Comparison of ENCODE assay signal across 8 cellular contexts in genomic region chr2:202034249-202035088, GRCh38. TPM values are rescaled to one million over a fixed set of nuclear protein-coding genes. Genes with fewer than 3 reads are reported as not detected.
A peak's percentile ranks its signal among the peaks of the same experiment; 100 is the strongest.
DNase-seq lines count a peak whose midpoint lies in the region; ATAC-seq and TF ChIP-seq lines count a peak whose summit lies in the region.

No MANE protein-coding gene starts in this region.

- peak overlapping the region; percentile 92; the same call in 1 of the 2 replicates for H2AFZ ChIP-seq in Karpas-422 (ENCODE audit: low read length)

- no peaks in the 10 kb centered on the region for H3K9me2 ChIP-seq in Karpas-422 (replicated peaks; ENCODE audit: insufficient read depth, low read length)

- H3K9me3 Mint-ChIP-seq in activated CD8-positive, alpha-beta T cell treated with anti-CD3 and anti-CD28 coated beads, Interleukin-2, amount 10 ng/mL, durations not matched to agents 7 days and 5 days (ENCODE audit: insufficient read depth), result no peaks in the 10 kb centered on the region
- no peaks in the 10 kb centered on the region for H3K9me3 Mint-ChIP-seq in nephron

- H3K27me3 Mint-ChIP-seq in activated CD8-positive, alpha-beta T cell treated with anti-CD3 and anti-CD28 coated beads, Interleukin-2, amount 10 ng/mL, durations not matched to agents 7 days and 5 days (ENCODE audit: low read depth), result peaks cover 50% of the 10 kb centered on the region
- no peaks in the 10 kb centered on the region for H3K27me3 Mint-ChIP-seq in nephron (ENCODE audit: low read depth)

- H3K27ac ChIP-seq in Karpas-422 (ENCODE audit: low read length) (peak overlapping the region; percentile 77), esophagus muscularis mucosa (replicated peaks in 1 of 4) (peak overlapping the region; percentile 96 to 99 (median 98))

- peak; percentile 8 for ATAC-seq in GM21529 (IDR thresholded peaks at IDR 0.05; ENCODE audit: unreplicated experiment)
- peak; percentile 12 for ATAC-seq in activated CD8-positive, alpha-beta T cell treated with anti-CD3 and anti-CD28 coated beads, Interleukin-2, amount 10 ng/mL, durations not matched to agents 7 days and 5 days

- intact Hi-C loops in esophagus muscularis mucosa (cut with DNase I), result loop anchor here (5.0 to 10.0 kb wide), 4 partner anchors 123 to 240 kb away; no protein-coding TSS in a partner anchor

- POLR2A ChIA-PET in activated CD8-positive, alpha-beta T cell treated with anti-CD3 and anti-CD28 coated beads, Interleukin-2, amount 10 ng/mL, durations not matched to agents 7 days and 5 days (lab: Charles Lee), result no interaction called here

- H3K79me2 ChIP-seq in Karpas-422 (ENCODE audit: low read length), result no peaks in the 10 kb centered on the region

- peaks cover 13% of the 10 kb centered on the region for H3K4me1 Mint-ChIP-seq in activated CD8-positive, alpha-beta T cell treated with anti-CD3 and anti-CD28 coated beads, Interleukin-2, amount 10 ng/mL, durations not matched to agents 7 days and 5 days (ENCODE audit: low read depth)
- peaks cover 37% of the 10 kb centered on the region for H3K4me1 Mint-ChIP-seq in nephron

- peak overlapping the region; percentile 90 for H3K9ac ChIP-seq in Karpas-422 (ENCODE audit: low read length)

- peaks cover 40% of the 10 kb centered on the region for H3K4me1 ChIP-seq in Karpas-422 (ENCODE audit: low read length)
- H3K4me1 ChIP-seq in esophagus muscularis mucosa, result peaks cover 25 to 66% (median 44%) of the 10 kb centered on the region in 4 donors

- peak overlapping the region; percentile 82 for H3K4me3 Mint-ChIP-seq in activated CD8-positive, alpha-beta T cell treated with anti-CD3 and anti-CD28 coated beads, Interleukin-2, amount 10 ng/mL, durations not matched to agents 7 days and 5 days
- H3K4me3 Mint-ChIP-seq in nephron, result peak overlapping the region in 2 of 3 experiments; percentile 86 to 87

- peak overlapping the region; percentile 83 for H3K4me3 ChIP-seq in Karpas-422 (ENCODE audit: low read length)
- peak overlapping the region; percentile 70 to 94 (median 80) for H3K4me3 ChIP-seq in esophagus muscularis mucosa

- H3K36me3 Mint-ChIP-seq in activated CD8-positive, alpha-beta T cell treated with anti-CD3 and anti-CD28 coated beads, Interleukin-2, amount 10 ng/mL, durations not matched to agents 7 days and 5 days (ENCODE audit: low read depth), result no peaks in the 10 kb centered on the region
- H3K36me3 Mint-ChIP-seq in nephron (ENCODE audit: low read depth), result peaks cover 10% of the 10 kb centered on the region

- no peaks in the 10 kb centered on the region for H3K36me3 ChIP-seq in Karpas-422 (ENCODE audit: insufficient read depth, low read length)
- no peaks in the 10 kb centered on the region for H3K36me3 ChIP-seq in esophagus muscularis mucosa

- TF ChIP-seq EP300 in esophagus muscularis mucosa (IDR thresholded peaks at IDR 0.05), result no peak

- no peaks in the 10 kb centered on the region; the same call in 1 of the 2 replicates for H4K20me1 ChIP-seq in Karpas-422 (ENCODE audit: insufficient read depth, low read depth, low read length)

- H3K27me3 ChIP-seq in Karpas-422 (ENCODE audit: low read length), result no peaks in the 10 kb centered on the region
- peaks cover 0 to 11% (median 0%) of the 10 kb centered on the region in 4 donors for H3K27me3 ChIP-seq in esophagus muscularis mucosa

- H3K9me3 ChIP-seq in Karpas-422 (ENCODE audit: low read length), result no peaks in the 10 kb centered on the region
- no peaks in the 10 kb centered on the region for H3K9me3 ChIP-seq in esophagus muscularis mucosa

- no peak for TF ChIP-seq POLR2A in esophagus muscularis mucosa (IDR thresholded peaks at IDR 0.05; ENCODE audit: low read depth)

- H3K4me2 ChIP-seq in Karpas-422 (ENCODE audit: low read depth, low read length, poor library complexity, severe bottlenecking), result peak overlapping the region; percentile 88

- no peak overlapping the region for H3K27ac Mint-ChIP-seq in activated CD8-positive, alpha-beta T cell treated with anti-CD3 and anti-CD28 coated beads, Interleukin-2, amount 10 ng/mL, durations not matched to agents 7 days and 5 days
- H3K27ac Mint-ChIP-seq in nephron, result peak overlapping the region in 2 of 3 experiments; percentile 97 to 99

- TF ChIP-seq CTCF in esophagus muscularis mucosa (IDR thresholded peaks at IDR 0.05), result no peak
- no peak for TF ChIP-seq CTCF in nephron (IDR thresholded peaks at IDR 0.05; ENCODE audit: unreplicated experiment in 3 of 3)

- WGBS in esophagus muscularis mucosa, result 7% methylated on average over 6 of the region's 105 CpGs

- CTCF ChIA-PET in activated CD8-positive, alpha-beta T cell treated with anti-CD3 and anti-CD28 coated beads, Interleukin-2, amount 10 ng/mL, durations not matched to agents 7 days and 5 days (lab: Charles Lee), result no interaction called here

- DNase-seq in DMS 273 (lab: John Stamatoyannopoulos, UW; ENCODE audit: unreplicated experiment), result peak; percentile 79
- DNase-seq in Karpas-422, result no peak
- peak; percentile 29 for DNase-seq in activated CD8-positive, alpha-beta T cell treated with anti-CD3 and anti-CD28 coated beads, Interleukin-2, amount 10 ng/mL, durations not matched to agents 7 days and 5 days
- DNase-seq in esophagus muscularis mucosa (ENCODE audit: extremely low spot score), result no peak
- DNase-seq in COR-L47 (lab: John Stamatoyannopoulos, UW), result no peak
- no peak for DNase-seq in effector CD8-positive, alpha-beta T cell (lab: John Stamatoyannopoulos, UW)

RNA-seq across cellular contexts. Expression of gene FZD7, which starts 0.8 kb away (rescaled TPM):
- 9.2 and 10.2 TPM in 2 replicates for total RNA-seq in Karpas-422 (2014; rRNA removed; shearing (Covaris generic); ENCODE audit: low replicate concordance)
- under 1 TPM in 1 of 2 experiments, not detected in 1; 0.08 TPM for total RNA-seq in activated CD8-positive, alpha-beta T cell treated with anti-CD3 and anti-CD28 coated beads, Interleukin-2, amount 10 ng/mL, durations not matched to agents 7 days and 5 days
- 10 to 100 TPM; 51.5 to 67.7 (median 57.7) TPM for total RNA-seq in esophagus muscularis mucosa

RNA-seq across cellular contexts. Expression of gene KIAA2012, which starts 38.6 kb away (rescaled TPM):
- 0.29 and 0.89 TPM in 2 replicates for total RNA-seq in Karpas-422 (2014; rRNA removed; shearing (Covaris generic); ENCODE audit: low replicate concordance)
- not detected for total RNA-seq in activated CD8-positive, alpha-beta T cell treated with anti-CD3 and anti-CD28 coated beads, Interleukin-2, amount 10 ng/mL, durations not matched to agents 7 days and 5 days
- under 1 TPM in 1 of 4 donors, not detected in 3; 0.45 TPM for total RNA-seq in esophagus muscularis mucosa

Comparison
In these comparisons a context has a peak if more than half of its experiments do, and no peak if none do; other contexts are left out.
1. DNase-seq: peak in DMS 273 (single experiment) and activated CD8-positive, alpha-beta T cell treated with anti-CD3 and anti-CD28 coated beads, Interleukin-2, amount 10 ng/mL, durations not matched to agents 7 days and 5 days (single experiment); none in Karpas-422 (single experiment), esophagus muscularis mucosa (single experiment), COR-L47 (single experiment) and effector CD8-positive, alpha-beta T cell (single experiment).